8 cellular contexts compared by ENCODE assay signal in genomic region chr17:68199837-68200688, GRCh38. TPM values are rescaled to one million over a fixed set of nuclear protein-coding genes. Genes with fewer than 3 reads are reported as not detected.
DNase-seq lines count a peak whose midpoint lies in the region; ATAC-seq, FAIRE-seq and TF ChIP-seq lines count a peak whose summit lies in the region.

No MANE protein-coding gene starts in this region.

- H3K4me1 ChIP-seq in CD4-positive, alpha-beta memory T cell (ENCODE audit: insufficient read depth, low read length): peaks cover 54% of the 10 kb centered on the region
- H3K4me1 ChIP-seq in K562 (replicated peaks in 1 of 2; ENCODE audit: control insufficient read depth in 2 of 2, insufficient read depth in 2 of 2, low read length in 2 of 2): peaks cover 3 to 41% of the 10 kb centered on the region in 2 experiments; a peak in 2 of 5 replicates

- TF ChIP-seq RAD21 in K562 (CRISPR knock-in tag; conservative IDR thresholded peaks at IDR 0.05 in 1 of 2, IDR thresholded peaks at IDR 0.05 in 1 of 2): no peak

- peaks cover 0 to 4% of the 10 kb centered on the region in 2 donors for H3K36me3 Mint-ChIP-seq in CD4-positive, alpha-beta memory T cell
- H3K36me3 Mint-ChIP-seq in natural killer cell: no peaks in the 10 kb centered on the region

- DNase-seq in CD4-positive, alpha-beta memory T cell: peak in 1 of 5 donors; percentile 33
- DNase-seq in Jurkat, Clone E6-1 (ENCODE audit: low read depth, low spot score): no peak
- no peak for DNase-seq in K562 (ENCODE audit: extremely low read depth in 1 of 4, low spot score in 3 of 4)
- DNase-seq in natural killer cell: no peak
- no peak for DNase-seq in dermis blood vessel endothelial cell
- DNase-seq in anterior cingulate cortex (lab: John Stamatoyannopoulos, UW): no peak
- DNase-seq in inferior parietal cortex (ENCODE audit: extremely low spot score): no peak

- peak overlapping the region; percentile 80 to 90 (median 84) for H3K4me3 Mint-ChIP-seq in CD4-positive, alpha-beta memory T cell
- peak overlapping the region; percentile 90 for H3K4me3 Mint-ChIP-seq in natural killer cell

- H3K36me3 ChIP-seq in CD4-positive, alpha-beta memory T cell (ENCODE audit: insufficient read depth, low read length): no peaks in the 10 kb centered on the region
- no peaks in the 10 kb centered on the region for H3K36me3 ChIP-seq in K562 (ENCODE audit: control insufficient read depth, insufficient read depth, low read length)

- peak overlapping the region; percentile 67 for H3K4me2 ChIP-seq in K562 (ENCODE audit: insufficient read depth, low read length)

- 28% methylated on average over 28 of the region's 30 CpGs for WGBS in K562 (ENCODE audit: insufficient coverage, low coverage, missing lambda C conversion rate)

- CTCF ChIA-PET in CD4-positive, alpha-beta memory T cell (lab: Charles Lee; ENCODE audit: partially characterized antibody): interaction anchor here (0.8 to 12.6 kb wide), 16 partner anchors 10 to 265 kb away, joined by 3 to 270 read pairs (median 4); partner anchors contain the start of gene AMZ2
- CTCF ChIA-PET in K562 (lab: Yijun Ruan, JAX; ENCODE audit: low intra/inter-chr PET ratio): interaction anchor here (0.6 to 1.5 kb wide), 3 partner anchors 19 to 268 kb away, joined by 3 to 8 read pairs (median 5); no protein-coding TSS in a partner anchor

- no peaks in the 10 kb centered on the region for H3K9me3 Mint-ChIP-seq in CD4-positive, alpha-beta memory T cell
- H3K9me3 Mint-ChIP-seq in natural killer cell: no peaks in the 10 kb centered on the region

- ATAC-seq in K562 (no peak), natural killer cell (no peak), HG02938 (IDR thresholded peaks at IDR 0.05; ENCODE audit: unreplicated experiment) (no peak)

- H3K27ac ChIP-seq in CD4-positive, alpha-beta memory T cell (ENCODE audit: low read depth, low read length): peak overlapping the region; percentile 36
- H3K27ac ChIP-seq in K562 (ENCODE audit: extremely low read depth, low read depth, low read length): no peak overlapping the region

- no peaks in the 10 kb centered on the region for H3K27me3 ChIP-seq in CD4-positive, alpha-beta memory T cell (ENCODE audit: insufficient read depth, low read length)
- H3K27me3 ChIP-seq in K562 (ENCODE audit: control insufficient read depth in 2 of 2, insufficient read depth in 2 of 2, low read length in 2 of 2): peaks cover 9 to 41% of the 10 kb centered on the region in 2 experiments; a peak in 3 of 5 replicates

- TF ChIP-seq CTCF in K562 (IDR thresholded peaks at IDR 0.05 in 2 of 3, conservative IDR thresholded peaks at IDR 0.05 in 1 of 3; ENCODE audit: insufficient read depth in 2 of 3, low read depth in 1 of 3, low read length in 3 of 3) (no peak), natural killer cell (IDR thresholded peaks at IDR 0.05) (no peak)

- TF ChIP-seq EP300 in K562 (IDR thresholded peaks at IDR 0.05; ENCODE audit: low read length): no peak

- H3K9me1 ChIP-seq in K562 (ENCODE audit: control insufficient read depth, insufficient read depth, low read length): no peaks in the 10 kb centered on the region

- no TSS peak for BruUV-seq in K562 (replicated peaks; lab: Mats Ljungman, UMichigan)

- in situ Hi-C loops in K562 (cut with MboI): no loop called here

- peaks cover 16 to 54% (median 31%) of the 10 kb centered on the region in 4 donors for H3K4me1 Mint-ChIP-seq in CD4-positive, alpha-beta memory T cell
- H3K4me1 Mint-ChIP-seq in natural killer cell: peaks cover 20 to 52% of the 10 kb centered on the region in 2 donors

- H4K20me1 ChIP-seq in K562 (replicated peaks; ENCODE audit: control insufficient read depth, insufficient read depth, low read length): no peaks in the 10 kb centered on the region

- H2AFZ ChIP-seq in K562 (ENCODE audit: low read depth, low read length): peak overlapping the region; percentile 73

- POLR2A ChIA-PET in CD4-positive, alpha-beta memory T cell (lab: Charles Lee; ENCODE audit: partially characterized antibody): interaction anchor here (0.7 to 7.7 kb wide), 20 partner anchors 8 to 261 kb away, joined by 3 to 330 read pairs (median 6); partner anchors contain the start of genes AMZ2, ARSG, SLC16A6 and WIPI1
- POLR2A ChIA-PET in K562 (lab: Yijun Ruan, JAX): interaction anchor here (0.6 to 0.7 kb wide), 2 partner anchors 145 to 224 kb away, joined by 3 to 4 read pairs; no protein-coding TSS in a partner anchor

- no peak for TF ChIP-seq POLR2A in K562 (conservative IDR thresholded peaks at IDR 0.05)

- FAIRE-seq in K562 (lab: Jason Lieb, UNC): peak; percentile 11

- intact Hi-C loops in CD4-positive, alpha-beta memory T cell (cut with micrococcal nuclease): loop anchor here (1.0 to 10.0 kb wide), 4 partner anchors 17 to 265 kb away; no protein-coding TSS in a partner anchor
- intact Hi-C loops in K562 (cut with micrococcal nuclease) (loop anchor here (2.0 kb wide), 1 partner anchor 27 kb away; no protein-coding TSS in a partner anchor), natural killer cell (cut with micrococcal nuclease) (loop anchor here (1.0 to 5.0 kb wide), 3 partner anchors 19 to 237 kb away; no protein-coding TSS in a partner anchor)

- peak overlapping the region; percentile 74 to 91 for H3K4me3 ChIP-seq in CD4-positive, alpha-beta memory T cell (ENCODE audit: low read length in 2 of 2)
- peak overlapping the region; percentile 38; the same call in 1 of the 2 replicates for H3K4me3 ChIP-seq in Jurkat, Clone E6-1 (ENCODE audit: low read length)
- no peak overlapping the region for H3K4me3 ChIP-seq in K562

- H3K9me3 ChIP-seq in CD4-positive, alpha-beta memory T cell (ENCODE audit: control insufficient read depth in 1 of 2, low read length in 2 of 2): no peaks in the 10 kb centered on the region
- H3K9me3 ChIP-seq in K562 (replicated peaks; ENCODE audit: control insufficient read depth, insufficient read depth, low read depth, low read length): no peaks in the 10 kb centered on the region

- peak overlapping the region; percentile 3 to 94 (median 79) for H3K27ac Mint-ChIP-seq in CD4-positive, alpha-beta memory T cell
- H3K27ac Mint-ChIP-seq in natural killer cell: peak overlapping the region; percentile 65 to 69

- no peaks in the 10 kb centered on the region for H3K27me3 Mint-ChIP-seq in CD4-positive, alpha-beta memory T cell
- peaks cover 0 to 18% of the 10 kb centered on the region in 2 donors for H3K27me3 Mint-ChIP-seq in natural killer cell (ENCODE audit: low read depth in 2 of 2)

- H3K9ac ChIP-seq in K562 (ENCODE audit: insufficient read depth in 1 of 2, low read depth in 2 of 2, low read length in 2 of 2): peak overlapping the region in 1 of 2 experiments; percentile 78; a peak in 2 of 4 replicates

- no peaks in the 10 kb centered on the region for H3K79me2 ChIP-seq in K562 (ENCODE audit: control insufficient read depth, insufficient read depth, low read length)

TF ChIP-seq in K562, 482 proteins besides CTCF, POLR2A, EP300 and RAD21 (continues in another document):
- TF ChIP-seq GATAD2A (IDR thresholded peaks at IDR 0.05) (no peak), PBX2 (CRISPR knock-in tag; IDR thresholded peaks at IDR 0.05; ENCODE audit: low read depth) (no peak), PBX2 (tag; conservative IDR thresholded peaks at IDR 0.05; ENCODE audit: low read depth) (no peak), CBX3 (IDR thresholded peaks at IDR 0.05; ENCODE audit: borderline replicate concordance in 1 of 2, low read length in 2 of 2) (no peak), MTF1 (CRISPR knock-in tag; IDR thresholded peaks at IDR 0.05; ENCODE audit: borderline replicate concordance) (no peak), MTA1 (IDR thresholded peaks at IDR 0.05; ENCODE audit: borderline replicate concordance) (no peak)

RNA-seq across cellular contexts. Expression of gene AMZ2, which starts 47.8 kb away (rescaled TPM):
- total RNA-seq in CD4-positive, alpha-beta memory T cell: 10 to 100 TPM; 66.1 to 81.2 TPM
- polyA plus RNA-seq in CD4-positive, alpha-beta memory T cell: 100 to 1,000 TPM; 114 to 161 TPM
- 104 TPM for polyA plus RNA-seq in Jurkat, Clone E6-1 (2012; ENCODE audit: insufficient read depth, insufficient read length)
- total RNA-seq in K562 (2011; cell fraction: chromatin; rRNA removed; ENCODE audit: low replicate concordance): 14.4 and 17.0 TPM in 2 replicates
- 12.1 and 12.7 TPM in 2 replicates for total RNA-seq in K562 (2011; cell fraction: nucleolus; rRNA removed)
- total RNA-seq in K562 (2011; cell fraction: nucleoplasm; rRNA removed): 14.9 and 16.1 TPM in 2 replicates
- total RNA-seq in K562 (2014; rRNA removed): 22.6 and 30.9 TPM in 2 replicates
- total RNA-seq in K562 (2014; rRNA removed; fragmentation: Illumina TruSeq; extraction: Trizol): 52.6 and 57.9 TPM in 2 replicates
- total RNA-seq in K562 (2015; rRNA removed; fragmentation: Illumina TruSeq; extraction: Trizol): 44.8 and 47.0 TPM in 2 replicates
- 41.1 and 43.2 TPM in 2 replicates for total RNA-seq in K562 (2021)
- polyA plus RNA-seq in K562 (2011; rRNA removed): 54.0 and 59.2 TPM in 2 replicates
- 29.8 and 49.7 TPM in 2 replicates for polyA plus RNA-seq in K562 (2011; cell fraction: cytosol; rRNA removed)
- polyA plus RNA-seq in K562 (2011; cell fraction: nucleus; rRNA removed): 38.0 and 55.7 TPM in 2 replicates
- polyA plus RNA-seq in K562 (2012): 51.0 and 61.3 TPM in 2 replicates
- 75.2 and 92.2 TPM in 2 replicates for polyA plus RNA-seq in K562 (2014; fragmentation: Illumina TruSeq; extraction: Trizol)
- polyA plus RNA-seq in K562 (2014; fragmentation: Nextera tagmentation; extraction: Ambion mirVana): 10 to 100 TPM; 56.9 to 74.5 TPM
- 34.8 and 41.8 TPM in 2 replicates for polyA plus RNA-seq in K562 (2014; rRNA removed)
- polyA minus RNA-seq in K562 (2011; rRNA and poly(A)+ RNA removed): 32.1 and 35.0 TPM in 2 replicates
- 8.7 and 11.4 TPM in 2 replicates for polyA minus RNA-seq in K562 (2011; cell fraction: cytosol; rRNA and poly(A)+ RNA removed)
- polyA minus RNA-seq in K562 (2011; cell fraction: nucleus; rRNA and poly(A)+ RNA removed): 9.0 and 16.4 TPM in 2 replicates
- 100 to 1,000 TPM in 2 of 3 donors, 10 to 100 TPM in 1; 87.0 to 131 (median 107) TPM for total RNA-seq in natural killer cell
- 41.8 and 43.9 TPM in 2 replicates for total RNA-seq in dermis blood vessel endothelial cell
